Comparison of ENCODE assay signal across 11 cellular contexts in genomic region chr20:17964073-17964472, GRCh38. TPM values are rescaled to one million over a fixed set of nuclear protein-coding genes. Genes with fewer than 3 reads are reported as not detected.
DNase-seq lines count a peak whose midpoint lies in the region; ATAC-seq and TF ChIP-seq lines count a peak whose summit lies in the region.
"Had no signal": no experiment of that assay in that cellular context is flagged by ENCODE, and none has a peak within 500 bp of the region (broad histone marks: within the 10 kb centered on the region; RNA-seq: fewer than 3 reads in every experiment).

No MANE protein-coding gene starts in this region.

- peak overlapping the region; percentile 87 for H3K4me3 Mint-ChIP-seq in activated CD8-positive, alpha-beta memory T cell treated with anti-CD3 and anti-CD28 coated beads, Interleukin-2, amount 10 ng/mL, durations not matched to agents 7 days and 5 days
- peak overlapping the region; percentile 94 for H3K4me3 Mint-ChIP-seq in stimulated activated memory B cell treated with anti-CD40 and anti-IgM and Interleukin-4, amounts not matched to agents 10 μg/mL and 1 μg/mL and 100 μg/mL, for 72 hours

- H3K9me3 ChIP-seq in esophagus squamous epithelium = no peaks in the 10 kb centered on the region

- no peak for TF ChIP-seq POLR2A in esophagus squamous epithelium (IDR thresholded peaks at IDR 0.05)

- intact Hi-C loops in esophagus squamous epithelium (cut with DNase I) = no loop called here

- H3K4me1 Mint-ChIP-seq in activated CD8-positive, alpha-beta memory T cell treated with anti-CD3 and anti-CD28 coated beads, Interleukin-2, amount 10 ng/mL, durations not matched to agents 7 days and 5 days = peaks cover 59% of the 10 kb centered on the region
- H3K4me1 Mint-ChIP-seq in stimulated activated memory B cell treated with anti-CD40 and anti-IgM and Interleukin-4, amounts not matched to agents 10 μg/mL and 1 μg/mL and 100 μg/mL, for 72 hours = peaks cover 85% of the 10 kb centered on the region

- CTCF ChIA-PET in activated CD8-positive, alpha-beta memory T cell treated with anti-CD3 and anti-CD28 coated beads, Interleukin-2, amount 10 ng/mL, durations not matched to agents 7 days and 5 days (lab: Charles Lee) = interaction anchor here (1.1 to 8.3 kb wide), 6 partner anchors 7 to 459 kb away, joined by 3 to 53 read pairs (median 4); no protein-coding TSS in a partner anchor

- H3K27ac Mint-ChIP-seq in activated CD8-positive, alpha-beta memory T cell treated with anti-CD3 and anti-CD28 coated beads, Interleukin-2, amount 10 ng/mL, durations not matched to agents 7 days and 5 days = peak overlapping the region; percentile 96
- peak overlapping the region; percentile 100 for H3K27ac Mint-ChIP-seq in stimulated activated memory B cell treated with anti-CD40 and anti-IgM and Interleukin-4, amounts not matched to agents 10 μg/mL and 1 μg/mL and 100 μg/mL, for 72 hours

- H3K4me1 ChIP-seq in esophagus squamous epithelium = peaks cover 32 to 84% (median 59%) of the 10 kb centered on the region in 3 donors

- 76 to 88% methylated on average over 1 of the region's 1 CpG for WGBS in esophagus squamous epithelium, 2 donors

- H3K9me3 Mint-ChIP-seq in activated CD8-positive, alpha-beta memory T cell treated with anti-CD3 and anti-CD28 coated beads, Interleukin-2, amount 10 ng/mL, durations not matched to agents 7 days and 5 days (ENCODE audit: low read depth) = no peaks in the 10 kb centered on the region
- H3K9me3 Mint-ChIP-seq in stimulated activated memory B cell treated with anti-CD40 and anti-IgM and Interleukin-4, amounts not matched to agents 10 μg/mL and 1 μg/mL and 100 μg/mL, for 72 hours = no peaks in the 10 kb centered on the region

- H3K27me3 Mint-ChIP-seq in activated CD8-positive, alpha-beta memory T cell treated with anti-CD3 and anti-CD28 coated beads, Interleukin-2, amount 10 ng/mL, durations not matched to agents 7 days and 5 days = no peaks in the 10 kb centered on the region
- no peaks in the 10 kb centered on the region for H3K27me3 Mint-ChIP-seq in stimulated activated memory B cell treated with anti-CD40 and anti-IgM and Interleukin-4, amounts not matched to agents 10 μg/mL and 1 μg/mL and 100 μg/mL, for 72 hours

- H3K36me3 Mint-ChIP-seq in activated CD8-positive, alpha-beta memory T cell treated with anti-CD3 and anti-CD28 coated beads, Interleukin-2, amount 10 ng/mL, durations not matched to agents 7 days and 5 days = peaks cover 75% of the 10 kb centered on the region
- H3K36me3 Mint-ChIP-seq in stimulated activated memory B cell treated with anti-CD40 and anti-IgM and Interleukin-4, amounts not matched to agents 10 μg/mL and 1 μg/mL and 100 μg/mL, for 72 hours = peaks cover 61% of the 10 kb centered on the region

- peaks cover 0 to 5% (median 0%) of the 10 kb centered on the region in 3 donors for H3K36me3 ChIP-seq in esophagus squamous epithelium
- peaks cover 3% of the 10 kb centered on the region for H3K36me3 ChIP-seq in H7 (replicated peaks; ENCODE audit: control insufficient read depth, insufficient read depth, low read length)

- H3K27ac ChIP-seq in esophagus squamous epithelium = peak overlapping the region; percentile 8 to 98 (median 43)

- H3K4me3 ChIP-seq in esophagus squamous epithelium = no peak overlapping the region
- no peak overlapping the region for H3K4me3 ChIP-seq in H7 (ENCODE audit: insufficient read depth, low read depth, low read length)

- TF ChIP-seq CTCF in esophagus squamous epithelium (IDR thresholded peaks at IDR 0.05) = no peak

- H3K27me3 ChIP-seq in esophagus squamous epithelium = no peaks in the 10 kb centered on the region
- no peaks in the 10 kb centered on the region for H3K27me3 ChIP-seq in H7 (ENCODE audit: control insufficient read depth, insufficient read depth, low read length)

- DNase-seq in activated CD8-positive, alpha-beta memory T cell treated with anti-CD3 and anti-CD28 coated beads, Interleukin-2, amount 10 ng/mL, durations not matched to agents 7 days and 5 days = no peak
- no peak for DNase-seq in activated CD8-positive, alpha-beta memory T cell treated with anti-CD3 and anti-CD28 coated beads, Interleukin-2, amount 50 U/mL, for 4 hours
- DNase-seq in esophagus squamous epithelium (lab: John Stamatoyannopoulos, UW) (no peak), dedifferentiated amniotic fluid mesenchymal stem cell (ENCODE audit: extremely low spot score) (no peak), NCI-H2196 treated with DMSO at 0.1 percent for 48 hours (lab: John Stamatoyannopoulos, UW; ENCODE audit: unreplicated experiment) (no peak), H7 (no peak)
- DNase-seq: activated CD4-positive, alpha-beta T cell treated with anti-CD3 and anti-CD28 coated beads, Interleukin-2, amount 50 U/mL, for 48 hours; NCI-H1436 treated with DMSO at 0.1 percent for 48 hours; stimulated activated CD4-positive, alpha-beta T cell treated with anti-CD3 and anti-CD28 coated beads, Interleukin-4, amount 100 ng/mL, for 24 hours had no signal

- ATAC-seq in activated CD8-positive, alpha-beta memory T cell treated with anti-CD3 and anti-CD28 coated beads, Interleukin-2, amount 10 ng/mL, durations not matched to agents 7 days and 5 days = no peak
- no peak for ATAC-seq in stimulated activated memory B cell treated with anti-CD40 and anti-IgM and Interleukin-4, amounts not matched to agents 10 μg/mL and 1 μg/mL and 100 μg/mL, for 72 hours

TF ChIP-seq in PFSK-1, 5 proteins besides CTCF, POLR2A, EP300 and RAD21:
- TF ChIP-seq REST (IDR thresholded peaks at IDR 0.05; ENCODE audit: insufficient read depth in 1 of 2, low read depth in 2 of 2, low read length in 2 of 2) = no peak
- peak; percentile 24; the same call in 1 of the 2 replicates for TF ChIP-seq POLR2AphosphoS5 (IDR thresholded peaks at IDR 0.05; ENCODE audit: low read depth, low read length)
- no peak for TF ChIP-seq SIN3A (IDR thresholded peaks at IDR 0.05; ENCODE audit: borderline replicate concordance, insufficient read depth, low read length)

RNA-seq across cellular contexts. Expression of gene SNX5, which starts 4.5 kb away (rescaled TPM):
- 100 to 1,000 TPM; 178 to 192 TPM for total RNA-seq in activated CD8-positive, alpha-beta memory T cell treated with anti-CD3 and anti-CD28 coated beads, Interleukin-2, amount 10 ng/mL, durations not matched to agents 7 days and 5 days
- 113 TPM for polyA plus RNA-seq in PFSK-1 (2012; ENCODE audit: insufficient read length, low read depth)
- 100 to 1,000 TPM in 2 of 4 donors, 10 to 100 TPM in 2; 43.6 to 137 (median 98.5) TPM for total RNA-seq in esophagus squamous epithelium
- 134 and 163 TPM in 2 replicates for total RNA-seq in H7 (2014; rRNA removed; shearing (Covaris generic))

RNA-seq across cellular contexts. Expression of gene MGME1, which starts 4.7 kb away (rescaled TPM):
- 10 to 100 TPM; 46.6 to 50.7 TPM for total RNA-seq in activated CD8-positive, alpha-beta memory T cell treated with anti-CD3 and anti-CD28 coated beads, Interleukin-2, amount 10 ng/mL, durations not matched to agents 7 days and 5 days
- polyA plus RNA-seq in PFSK-1 (2012; ENCODE audit: insufficient read length, low read depth) = 10.4 TPM
- 10 to 100 TPM; 11.2 to 18.9 (median 12.0) TPM for total RNA-seq in esophagus squamous epithelium
- total RNA-seq in H7 (2014; rRNA removed; shearing (Covaris generic)) = 35.5 and 42.1 TPM in 2 replicates
